ENCODE assay signal across 23 cellular contexts in genomic region chr5:78659114-78659513, GRCh38. TPM values are rescaled to one million over a fixed set of nuclear protein-coding genes. Genes with fewer than 3 reads are reported as not detected.
DNase-seq lines count a peak whose midpoint lies in the region; ATAC-seq and TF ChIP-seq lines count a peak whose summit lies in the region.
"Had no signal": no experiment of that assay in that cellular context is flagged by ENCODE, and none has a peak within 500 bp of the region (broad histone marks: within the 10 kb centered on the region; RNA-seq: fewer than 3 reads in every experiment).

No MANE protein-coding gene starts in this region.

- intact Hi-C loops in Right ventricle myocardium superior (cut with DNase I) (loop anchor here (10.0 kb wide), 1 partner anchor 246 kb away; no protein-coding TSS in a partner anchor), left ventricle myocardium superior (cut with micrococcal nuclease) (no loop called here), aorta (cut with DNase I) (no loop called here), CD14-positive monocyte (cut with micrococcal nuclease) (no loop called here)

- ATAC-seq in Right ventricle myocardium superior (ENCODE audit: poor library complexity) (peak; percentile 88), left ventricle myocardium superior (peak; percentile 93), aorta (ENCODE audit: low FRiP score) (peak; percentile 64)
- ATAC-seq: CD8-positive, alpha-beta T cell; HCT116; SK-N-SH treated with all-trans-retinoic acid at 6 μM for 48 hours had no signal

- peaks cover 1 to 6% (median 3%) of the 10 kb centered on the region in 3 donors for H3K27me3 Mint-ChIP-seq in CD14-positive monocyte (ENCODE audit: low read depth in 3 of 3)
- H3K27me3 Mint-ChIP-seq: B cell had no signal

- DNase-seq in Right ventricle myocardium superior, result no peak
- no peak for DNase-seq in right atrium auricular region (ENCODE audit: low spot score)
- no peak for DNase-seq in brain microvascular endothelial cell
- no peak for DNase-seq in left ventricle myocardium superior
- no peak for DNase-seq in aorta
- no peak for DNase-seq in NCI-H748 treated with DMSO at 0.1 percent for 48 hours (lab: John Stamatoyannopoulos, UW)
- DNase-seq in DMS53 treated with DMSO at 0.1 percent for 48 hours (lab: John Stamatoyannopoulos, UW; ENCODE audit: unreplicated experiment), result no peak
- DNase-seq in CD14-positive monocyte (ENCODE audit: low spot score), result no peak
- DNase-seq: 8988T; CD8-positive, alpha-beta T cell; DMS79; GOT3; KBM-7; NCI-H1417; NCI-H2029; NCI-H446; NCI-H69; NK-92 treated with Interleukin-12 subunit alpha and Interleukin-12 subunit beta, amount 100 ng/mL, for 24 hours; Peyer's patch; SHP77 treated with DMSO at 0.1 percent for 48 hours had no signal

- no peak overlapping the region for H3K4me3 ChIP-seq in right atrium auricular region
- no peak overlapping the region for H3K4me3 ChIP-seq in brain microvascular endothelial cell (ENCODE audit: low read depth, low read length)
- H3K4me3 ChIP-seq in aorta (ENCODE audit: low read length in 2 of 2), result no peak overlapping the region
- H3K4me3 ChIP-seq: Peyer's patch had no signal

- H3K27me3 ChIP-seq in right atrium auricular region (no peaks in the 10 kb centered on the region), brain microvascular endothelial cell (replicated peaks) (no peaks in the 10 kb centered on the region), aorta (ENCODE audit: control insufficient read depth in 1 of 2, insufficient read depth in 2 of 2, low read length in 1 of 2) (no peaks in the 10 kb centered on the region)
- H3K27me3 ChIP-seq: Peyer's patch had no signal

- H3K9me3 Mint-ChIP-seq in CD14-positive monocyte, result peaks cover 0 to 2% (median 0%) of the 10 kb centered on the region in 7 donors
- H3K9me3 Mint-ChIP-seq: CD8-positive, alpha-beta T cell had no signal

- TF ChIP-seq CTCF in right atrium auricular region (IDR thresholded peaks at IDR 0.05) (no peak), brain microvascular endothelial cell (IDR thresholded peaks at IDR 0.05; ENCODE audit: low read depth, low read length, missing control alignments) (no peak), CD14-positive monocyte (IDR thresholded peaks at IDR 0.05) (no peak)

- H3K4me3 Mint-ChIP-seq in CD14-positive monocyte, result no peak overlapping the region
- H3K4me3 Mint-ChIP-seq: B cell; CD8-positive, alpha-beta T cell had no signal

- no peaks in the 10 kb centered on the region for H3K9me3 ChIP-seq in right atrium auricular region
- no peaks in the 10 kb centered on the region for H3K9me3 ChIP-seq in aorta (ENCODE audit: control insufficient read depth, low read length)
- H3K9me3 ChIP-seq: Peyer's patch had no signal

- no peaks in the 10 kb centered on the region for H3K36me3 Mint-ChIP-seq in CD14-positive monocyte
- H3K36me3 Mint-ChIP-seq: CD8-positive, alpha-beta T cell had no signal

- in situ Hi-C loops in brain microvascular endothelial cell (cut with HindIII; ENCODE audit: low pct_ligation_motif_present, low sequenced_read_pairs), result no loop called here

- H3K36me3 ChIP-seq in right atrium auricular region (no peaks in the 10 kb centered on the region), brain microvascular endothelial cell (replicated peaks) (no peaks in the 10 kb centered on the region), aorta (ENCODE audit: control insufficient read depth in 1 of 2, insufficient read depth in 2 of 2, low read length in 1 of 2) (no peaks in the 10 kb centered on the region)
- H3K36me3 ChIP-seq: Peyer's patch had no signal

- peak overlapping the region in 1 of 2 donors; percentile 47 for H3K27ac ChIP-seq in right atrium auricular region
- peak overlapping the region; percentile 74 for H3K27ac ChIP-seq in brain microvascular endothelial cell
- peak overlapping the region in 1 of 2 donors; percentile 30 for H3K27ac ChIP-seq in aorta (ENCODE audit: low read depth in 1 of 2, low read length in 2 of 2)
- H3K27ac ChIP-seq: Peyer's patch had no signal

- peaks cover 0 to 18% of the 10 kb centered on the region in 2 donors for H3K4me1 ChIP-seq in right atrium auricular region
- no peaks in the 10 kb centered on the region for H3K4me1 ChIP-seq in aorta (ENCODE audit: control insufficient read depth in 1 of 2, insufficient read depth in 2 of 2, low read length in 2 of 2)
- H3K4me1 ChIP-seq: Peyer's patch had no signal

- no peak overlapping the region for H3K27ac Mint-ChIP-seq in CD14-positive monocyte
- H3K27ac Mint-ChIP-seq: B cell; CD8-positive, alpha-beta T cell had no signal

- WGBS in aorta, 2 donors, result 13 to 20% methylated on average over 3 of the region's 3 CpGs

- H3K4me1 Mint-ChIP-seq in CD14-positive monocyte, result peaks cover 4% of the 10 kb centered on the region

RNA-seq across cellular contexts. Expression of gene LHFPL2, which starts 10.5 kb away (rescaled TPM):
- total RNA-seq in Right ventricle myocardium superior, result 5.0 TPM
- 10 to 100 TPM in 1 of 2 donors, 1 to 10 TPM in 1; 9.9 to 15.9 TPM for total RNA-seq in right atrium auricular region
- total RNA-seq in left ventricle myocardium superior, result 5.4 TPM
- total RNA-seq in aorta, result 10 to 100 TPM; 38.6 to 43.1 TPM
- 10 to 100 TPM; 16.4 to 20.0 TPM for polyA plus RNA-seq in aorta
- 10 to 100 TPM in 1 of 2 donors, 1 to 10 TPM in 1; 7.3 to 11.6 TPM for polyA plus RNA-seq in CD14-positive monocyte
